ENCODE assay signal across 12 cellular contexts in the genomic region with DNA sequence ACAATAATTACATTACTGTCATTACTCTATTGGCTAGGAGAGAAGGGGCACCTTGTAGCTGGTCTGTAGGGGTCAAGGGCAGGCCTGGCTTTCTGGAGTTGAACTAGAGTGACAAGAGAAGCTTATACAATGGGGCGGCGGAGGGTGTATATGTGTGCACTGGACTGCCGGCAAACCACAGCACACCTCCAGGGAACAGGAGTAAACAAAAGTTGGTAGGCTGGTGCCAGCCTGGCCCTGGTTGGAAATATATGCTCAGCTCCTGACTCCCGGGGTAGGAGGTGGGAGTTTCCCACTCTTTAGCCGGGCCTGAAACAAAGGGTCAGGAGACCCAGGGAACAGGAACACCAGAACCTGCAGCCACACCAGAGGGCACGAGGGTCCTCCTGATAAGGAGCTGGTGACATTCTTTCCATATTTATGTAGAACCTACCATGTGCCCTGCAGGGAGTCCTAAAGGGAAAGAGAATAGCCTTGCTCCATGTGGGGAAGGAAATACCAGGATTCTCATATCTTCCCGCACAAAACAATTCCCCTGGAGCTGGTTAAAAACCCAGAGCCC. TPM values are rescaled to one million over a fixed set of nuclear protein-coding genes. Genes with fewer than 3 reads are reported as not detected.
DNase-seq lines count a peak whose midpoint lies in the region; ATAC-seq and TF ChIP-seq lines count a peak whose summit lies in the region.
"Had no signal": no experiment of that assay in that cellular context is flagged by ENCODE, and none has a peak within 500 bp of the region (broad histone marks: within the 10 kb centered on the region; RNA-seq: fewer than 3 reads in every experiment).

No MANE protein-coding gene starts in this region.

- ATAC-seq in stimulated activated naive CD8-positive, alpha-beta T cell treated with anti-CD3 and anti-CD28 coated beads, Interleukin-15, Interleukin-2, amounts not matched to agents 100 U/mL and 50 U/mL, for 24 hours = no peak
- ATAC-seq in gastrocnemius medialis (no peak), GM18873 (IDR thresholded peaks at IDR 0.05; ENCODE audit: low FRiP score, unreplicated experiment) (no peak)

- H3K27ac ChIP-seq in breast epithelium (peak overlapping the region; percentile 79 to 86), mesendoderm (ENCODE audit: low read depth, low read length) (peak overlapping the region; percentile 96), gastrocnemius medialis (no peak overlapping the region), testis (no peak overlapping the region)

- no peak overlapping the region for H3K23ac ChIP-seq in mesendoderm (ENCODE audit: low read length)

- no peak overlapping the region for H4K5ac ChIP-seq in mesendoderm (ENCODE audit: low read length)

- peak overlapping the region; percentile 72 for H3K18ac ChIP-seq in mesendoderm (ENCODE audit: low read length)

- DNase-seq in stimulated activated naive CD8-positive, alpha-beta T cell treated with anti-CD3 and anti-CD28 coated beads, Interleukin-15, Interleukin-2, amounts not matched to agents 100 U/mL and 50 U/mL, for 24 hours = no peak
- peak; percentile 48 to 79 for DNase-seq in breast epithelium (ENCODE audit: low spot score in 2 of 2)
- DNase-seq in mesendoderm = peak; percentile 97
- no peak for DNase-seq in NCI-H1105 (lab: John Stamatoyannopoulos, UW)
- no peak for DNase-seq in gastrocnemius medialis
- DNase-seq in testis = no peak
- DNase-seq: activated effector memory CD4-positive, alpha-beta T cell treated with Interleukin-2 at 50 U/mL for 16 hours; NCI-H187 treated with DMSO at 0.1 percent for 48 hours; SHP77 had no signal

- peak overlapping the region; percentile 49 for H3K27ac Mint-ChIP-seq in stimulated activated naive CD8-positive, alpha-beta T cell treated with anti-CD3 and anti-CD28 coated beads, Interleukin-15, Interleukin-2, amounts not matched to agents 100 ng/mL and 50 ng/mL, for 24 hours

- no peak overlapping the region for H2BK15ac ChIP-seq in mesendoderm (replicated peaks; ENCODE audit: low read depth)

- H3K56ac ChIP-seq in mesendoderm (ENCODE audit: low read length) = peak overlapping the region; percentile 51

- H2BK5ac ChIP-seq in mesendoderm (ENCODE audit: low read length) = peak overlapping the region; percentile 86

- peak overlapping the region; percentile 59 for H3K9ac ChIP-seq in mesendoderm (ENCODE audit: low read length)

- no peaks in the 10 kb centered on the region for H3K9me3 Mint-ChIP-seq in stimulated activated naive CD8-positive, alpha-beta T cell treated with anti-CD3 and anti-CD28 coated beads, Interleukin-15, Interleukin-2, amounts not matched to agents 100 ng/mL and 50 ng/mL, for 24 hours

- H3K27me3 Mint-ChIP-seq in stimulated activated naive CD8-positive, alpha-beta T cell treated with anti-CD3 and anti-CD28 coated beads, Interleukin-15, Interleukin-2, amounts not matched to agents 100 ng/mL and 50 ng/mL, for 24 hours = peaks cover 22% of the 10 kb centered on the region

- peak overlapping the region; percentile 74 for H3K4ac ChIP-seq in mesendoderm (ENCODE audit: low read depth, low read length)

- intact Hi-C loops in breast epithelium (cut with DNase I; ENCODE audit: low total_unique reads) = no loop called here
- intact Hi-C loops in gastrocnemius medialis (cut with DNase I; ENCODE audit: low total_unique reads) = no loop called here
- intact Hi-C loops in testis (cut with DNase I; ENCODE audit: low total_unique reads) = no loop called here

- in situ Hi-C loops in gastrocnemius medialis (cut with MboI; ENCODE audit: low sequenced_read_pairs in 4 of 4) = no loop called here

- no peak overlapping the region for H4K8ac ChIP-seq in mesendoderm (ENCODE audit: low read depth, low read length)

- H3K79me2 ChIP-seq in mesendoderm (ENCODE audit: control insufficient read depth, insufficient read depth, low read length) = peaks cover 38% of the 10 kb centered on the region

- H3K9me3 ChIP-seq in breast epithelium = no peaks in the 10 kb centered on the region
- no peaks in the 10 kb centered on the region for H3K9me3 ChIP-seq in gastrocnemius medialis
- H3K9me3 ChIP-seq in testis = no peaks in the 10 kb centered on the region

- H3K36me3 ChIP-seq in breast epithelium = no peaks in the 10 kb centered on the region
- H3K36me3 ChIP-seq in mesendoderm (ENCODE audit: control insufficient read depth, insufficient read depth, low read length) = no peaks in the 10 kb centered on the region
- H3K36me3 ChIP-seq in gastrocnemius medialis = no peaks in the 10 kb centered on the region
- H3K36me3 ChIP-seq in testis (ENCODE audit: low read depth, missing control alignments) = no peaks in the 10 kb centered on the region

- H3K4me1 Mint-ChIP-seq in stimulated activated naive CD8-positive, alpha-beta T cell treated with anti-CD3 and anti-CD28 coated beads, Interleukin-15, Interleukin-2, amounts not matched to agents 100 ng/mL and 50 ng/mL, for 24 hours (ENCODE audit: low read depth) = peaks cover 17% of the 10 kb centered on the region

- peak overlapping the region; percentile 19 for H3K4me2 ChIP-seq in mesendoderm (ENCODE audit: low read length)

- H3K27me3 ChIP-seq in breast epithelium (no peaks in the 10 kb centered on the region), mesendoderm (ENCODE audit: insufficient read depth, low read length, poor library complexity) (no peaks in the 10 kb centered on the region), gastrocnemius medialis (peaks cover 9 to 12% (median 10%) of the 10 kb centered on the region in 3 donors), testis (no peaks in the 10 kb centered on the region)

- no CpG with 5 or more reads among the region's 7 CpGs for WGBS in mesendoderm (ENCODE audit: extremely low coverage, insufficient coverage, low lambda C conversion rate)
- WGBS in testis, 2 donors = 72 to 78% methylated on average over 7 of the region's 7 CpGs

- peak overlapping the region; percentile 86 for H2AK5ac ChIP-seq in mesendoderm (ENCODE audit: low read length)

- H3K79me1 ChIP-seq in mesendoderm (ENCODE audit: low read length) = peaks cover 21% of the 10 kb centered on the region

- H3K4me3 Mint-ChIP-seq in stimulated activated naive CD8-positive, alpha-beta T cell treated with anti-CD3 and anti-CD28 coated beads, Interleukin-15, Interleukin-2, amounts not matched to agents 100 ng/mL and 50 ng/mL, for 24 hours = no peak overlapping the region

- H3K4me1 ChIP-seq in breast epithelium = peaks cover 0 to 20% of the 10 kb centered on the region in 2 donors
- peaks cover 26% of the 10 kb centered on the region for H3K4me1 ChIP-seq in mesendoderm (ENCODE audit: control insufficient read depth, low read depth, low read length)
- H3K4me1 ChIP-seq in gastrocnemius medialis = peaks cover 0 to 5% of the 10 kb centered on the region in 2 donors
- peaks cover 4% of the 10 kb centered on the region for H3K4me1 ChIP-seq in testis

- H3K4me3 ChIP-seq in breast epithelium = peak overlapping the region in 1 of 3 donors; percentile 27
- no peak overlapping the region for H3K4me3 ChIP-seq in mesendoderm (ENCODE audit: low read length)
- no peak overlapping the region for H3K4me3 ChIP-seq in gastrocnemius medialis
- no peak overlapping the region for H3K4me3 ChIP-seq in testis

- no peak for TF ChIP-seq CTCF in breast epithelium (IDR thresholded peaks at IDR 0.05)
- no peak for TF ChIP-seq CTCF in gastrocnemius medialis (IDR thresholded peaks at IDR 0.05 in 4 of 5, conservative IDR thresholded peaks at IDR 0.05 in 1 of 5)
- no peak for TF ChIP-seq CTCF in testis (IDR thresholded peaks at IDR 0.05)

- H3K36me3 Mint-ChIP-seq in stimulated activated naive CD8-positive, alpha-beta T cell treated with anti-CD3 and anti-CD28 coated beads, Interleukin-15, Interleukin-2, amounts not matched to agents 100 ng/mL and 50 ng/mL, for 24 hours (ENCODE audit: low read depth) = no peaks in the 10 kb centered on the region

- peak overlapping the region; percentile 40 for H2BK120ac ChIP-seq in mesendoderm (ENCODE audit: low read depth, low read length)

- no peak for TF ChIP-seq POLR2A in breast epithelium (IDR thresholded peaks at IDR 0.05)
- TF ChIP-seq POLR2A in gastrocnemius medialis (IDR thresholded peaks at IDR 0.05) = no peak
- no peak for TF ChIP-seq POLR2A in testis (IDR thresholded peaks at IDR 0.05)

RNA-seq across cellular contexts. Expression of a gene that starts 5.1 kb away (rescaled TPM):
- total RNA-seq in breast epithelium (10 to 100 TPM in 2 of 3 donors, 1 to 10 TPM in 1; 4.2 to 20.2 (median 10.2) TPM), gastrocnemius medialis (under 1 TPM in 2 of 4 donors, not detected in 2; 0.05 to 0.16 TPM), testis (1 to 10 TPM; 1.1 to 1.3 TPM)
- polyA plus RNA-seq in mesendoderm (2013, experiment 1 of 2) = 41.7 TPM
- 44.6 TPM for polyA plus RNA-seq in mesendoderm (2013, experiment 2 of 2)
- polyA plus RNA-seq in testis (ENCODE audit: insufficient read depth, low read depth, low replicate concordance) = 2.0 TPM

RNA-seq across cellular contexts. Expression of a gene that starts 35.9 kb away (rescaled TPM):
- total RNA-seq in breast epithelium = not detected
- 0.73 TPM for polyA plus RNA-seq in mesendoderm (2013, experiment 1 of 2)
- polyA plus RNA-seq in mesendoderm (2013, experiment 2 of 2) = 0.78 TPM
- not detected for total RNA-seq in gastrocnemius medialis
- total RNA-seq in testis = 10 to 100 TPM in 1 of 2 donors, 1 to 10 TPM in 1; 6.7 to 44.2 TPM
- polyA plus RNA-seq in testis (ENCODE audit: insufficient read depth, low read depth, low replicate concordance) = 47.0 TPM
- total RNA-seq: lung microvascular endothelial cell had no signal

RNA-seq across cellular contexts. Expression of a gene that starts 57.5 kb away (rescaled TPM):
- 1 to 10 TPM; 1.1 to 2.9 (median 1.5) TPM for total RNA-seq in breast epithelium
- polyA plus RNA-seq in mesendoderm (2013, experiment 1 of 2) = 0.06 TPM
- 0.11 TPM for polyA plus RNA-seq in mesendoderm (2013, experiment 2 of 2)
- total RNA-seq in gastrocnemius medialis = under 1 TPM in 1 of 4 donors, not detected in 3; 0.31 TPM
- 1 to 10 TPM; 3.0 to 3.7 TPM for total RNA-seq in testis
- 2.8 TPM for polyA plus RNA-seq in testis (ENCODE audit: insufficient read depth, low read depth, low replicate concordance)

Comparison
In these comparisons a context has a peak if more than half of its experiments do, and no peak if none do; other contexts are left out.
1. DNase-seq: peak in breast epithelium (2 of 2) and mesendoderm (single experiment); none in stimulated activated naive CD8-positive, alpha-beta T cell treated with anti-CD3 and anti-CD28 coated beads, Interleukin-15, Interleukin-2, amounts not matched to agents 100 U/mL and 50 U/mL, for 24 hours (single experiment), NCI-H1105 (single experiment), gastrocnemius medialis (0 of 2) and testis (single experiment).
2. H3K27ac ChIP-seq: peak in breast epithelium (2 of 2) and mesendoderm (single experiment); none in gastrocnemius medialis (0 of 4) and testis (0 of 2).
3. RNA of a gene that starts 35.9 kb away (total RNA-seq): 6.7 to 44.2 TPM in testis; not detected in breast epithelium and not detected in gastrocnemius medialis; every median in the first group is over 4 times any median in the second.